ENCODE assay signal across 12 cellular contexts in genomic region chrX:46208225-46208854, GRCh38.
DNase-seq lines count a peak whose midpoint lies in the region; ATAC-seq, FAIRE-seq and TF ChIP-seq lines count a peak whose summit lies in the region.
"Had no signal": no experiment of that assay in that cellular context is flagged by ENCODE, and none has a peak within 500 bp of the region (broad histone marks: within the 10 kb centered on the region; RNA-seq: fewer than 3 reads in every experiment).

No MANE protein-coding gene starts in this region.

- H3K4me1 ChIP-seq in GM12878 (ENCODE audit: control insufficient read depth, insufficient read depth, low read length), result no peaks in the 10 kb centered on the region

- no peaks in the 10 kb centered on the region for H3K36me3 Mint-ChIP-seq in activated naive CD8-positive, alpha-beta T cell
- no peaks in the 10 kb centered on the region for H3K36me3 Mint-ChIP-seq in activated naive CD8-positive, alpha-beta T cell treated with anti-CD3 and anti-CD28 coated beads for 36 hours
- no peaks in the 10 kb centered on the region for H3K36me3 Mint-ChIP-seq in stimulated activated naive B cell treated with anti-CD40 and anti-IgM and Interleukin-4, amounts not matched to agents 10 μg/mL and 1 μg/mL and 100 μg/mL, for 72 hours

- no peaks in the 10 kb centered on the region for H3K27me3 ChIP-seq in GM12878 (replicated peaks in 1 of 2; ENCODE audit: control insufficient read depth in 2 of 2, insufficient read depth in 2 of 2, low read length in 1 of 2)

- RAD21 ChIA-PET in GM12878 (lab: Charles Lee; ENCODE audit: unreplicated experiment), result no interaction called here

- no peak for TF ChIP-seq CTCF in GM12878 (IDR thresholded peaks at IDR 0.05 in 2 of 3, conservative IDR thresholded peaks at IDR 0.05 in 1 of 3; ENCODE audit: control insufficient read depth in 2 of 3, extremely low read depth in 1 of 3, insufficient read depth in 1 of 3, low read depth in 3 of 3, low read length in 3 of 3)

- CTCF ChIA-PET in GM12878 (lab: Yijun Ruan, JAX), result no interaction called here

- H2AFZ ChIP-seq in GM12878 (ENCODE audit: control insufficient read depth, low read depth, low read length), result no peak overlapping the region

- 0% methylated on average over 2 of the region's 2 CpGs for WGBS in GM12878 (ENCODE audit: insufficient coverage, insufficient replicate concordance, low lambda C conversion rate, missing lambda C conversion rate)

- POLR2A ChIA-PET in GM12878 (lab: Charles Lee), result no interaction called here

- peaks cover 34% of the 10 kb centered on the region for H3K4me1 Mint-ChIP-seq in activated naive CD8-positive, alpha-beta T cell (ENCODE audit: low read depth)
- H3K4me1 Mint-ChIP-seq in activated naive CD8-positive, alpha-beta T cell treated with anti-CD3 and anti-CD28 coated beads for 36 hours, result peaks cover 23% of the 10 kb centered on the region
- H3K4me1 Mint-ChIP-seq in stimulated activated naive CD8-positive, alpha-beta T cell treated with anti-CD3 and anti-CD28 coated beads, Interleukin-15, amount 100 ng/mL, for 72 hours, result peaks cover 33% of the 10 kb centered on the region
- H3K4me1 Mint-ChIP-seq in stimulated activated naive B cell treated with anti-CD40 and anti-IgM and Interleukin-4, amounts not matched to agents 10 μg/mL and 1 μg/mL and 100 μg/mL, for 72 hours, result no peaks in the 10 kb centered on the region
- H3K4me1 Mint-ChIP-seq: neural crest cell had no signal

- FAIRE-seq in GM12878 (lab: Jason Lieb, UNC), result no peak

- H3K4me2 ChIP-seq in GM12878 (ENCODE audit: control insufficient read depth, insufficient read depth), result no peak overlapping the region

- no peak overlapping the region for H3K4me3 ChIP-seq in GM12878

- H3K9ac ChIP-seq in GM12878 (ENCODE audit: control insufficient read depth, insufficient read depth, low read length), result no peak overlapping the region

- H3K9me3 ChIP-seq in GM12878 (replicated peaks; ENCODE audit: control insufficient read depth, insufficient read depth, low read length), result no peaks in the 10 kb centered on the region

- no peaks in the 10 kb centered on the region for H3K27me3 Mint-ChIP-seq in activated naive CD8-positive, alpha-beta T cell
- H3K27me3 Mint-ChIP-seq in activated naive CD8-positive, alpha-beta T cell treated with anti-CD3 and anti-CD28 coated beads for 36 hours, result no peaks in the 10 kb centered on the region
- no peaks in the 10 kb centered on the region for H3K27me3 Mint-ChIP-seq in stimulated activated naive CD8-positive, alpha-beta T cell treated with anti-CD3 and anti-CD28 coated beads, Interleukin-15, amount 100 ng/mL, for 72 hours
- peaks cover 2% of the 10 kb centered on the region in 2 donors for H3K27me3 Mint-ChIP-seq in stimulated activated naive B cell treated with anti-CD40 and anti-IgM and Interleukin-4, amounts not matched to agents 10 μg/mL and 1 μg/mL and 100 μg/mL, for 72 hours

- no TSS peak for BruUV-seq in GM12878 (replicated peaks; lab: Mats Ljungman, UMichigan)

- H4K20me1 ChIP-seq in GM12878 (ENCODE audit: control insufficient read depth, insufficient read depth), result no peaks in the 10 kb centered on the region

- H3K4me3 Mint-ChIP-seq in activated naive CD8-positive, alpha-beta T cell, result peak overlapping the region; percentile 32
- H3K4me3 Mint-ChIP-seq in activated naive CD8-positive, alpha-beta T cell treated with anti-CD3 and anti-CD28 coated beads for 36 hours, result no peak overlapping the region
- H3K4me3 Mint-ChIP-seq in stimulated activated naive CD8-positive, alpha-beta T cell treated with anti-CD3 and anti-CD28 coated beads, Interleukin-15, amount 100 ng/mL, for 72 hours, result peak overlapping the region in 1 of 2 donors; percentile 19
- H3K4me3 Mint-ChIP-seq in stimulated activated naive B cell treated with anti-CD40 and anti-IgM and Interleukin-4, amounts not matched to agents 10 μg/mL and 1 μg/mL and 100 μg/mL, for 72 hours, result no peak overlapping the region
- H3K4me3 Mint-ChIP-seq: neural crest cell had no signal

- intact Hi-C loops in GM12878 (cut with micrococcal nuclease; ENCODE audit: unreplicated experiment), result no loop called here

- H3K36me3 ChIP-seq in GM12878 (ENCODE audit: control insufficient read depth in 2 of 2, insufficient read depth in 2 of 2, low read length in 1 of 2), result no peaks in the 10 kb centered on the region

- H3K27ac ChIP-seq in GM12878 (ENCODE audit: control insufficient read depth, insufficient read depth), result no peak overlapping the region
- H3K27ac ChIP-seq: VCaP had no signal

- H3K9me3 Mint-ChIP-seq in activated naive CD8-positive, alpha-beta T cell (ENCODE audit: low read depth), result no peaks in the 10 kb centered on the region
- no peaks in the 10 kb centered on the region for H3K9me3 Mint-ChIP-seq in activated naive CD8-positive, alpha-beta T cell treated with anti-CD3 and anti-CD28 coated beads for 36 hours
- no peaks in the 10 kb centered on the region for H3K9me3 Mint-ChIP-seq in stimulated activated naive CD8-positive, alpha-beta T cell treated with anti-CD3 and anti-CD28 coated beads, Interleukin-15, amount 100 ng/mL, for 72 hours
- H3K9me3 Mint-ChIP-seq in stimulated activated naive B cell treated with anti-CD40 and anti-IgM and Interleukin-4, amounts not matched to agents 10 μg/mL and 1 μg/mL and 100 μg/mL, for 72 hours, result no peaks in the 10 kb centered on the region

- SMC1A ChIA-PET in GM12878 (lab: Charles Lee; ENCODE audit: uncharacterized antibody, unreplicated experiment), result no interaction called here

- no peak for TF ChIP-seq EP300 in GM12878 (IDR thresholded peaks at IDR 0.05; ENCODE audit: borderline replicate concordance in 1 of 2, control insufficient read depth in 1 of 2, low read depth in 2 of 2, low read length in 2 of 2)

- H3K79me2 ChIP-seq in GM12878 (ENCODE audit: control insufficient read depth, insufficient read depth, low read length), result no peaks in the 10 kb centered on the region

- no peak for TF ChIP-seq RAD21 in GM12878 (IDR thresholded peaks at IDR 0.05; ENCODE audit: insufficient read depth, low read depth, low read length)

- no peak for TF ChIP-seq POLR2A in GM12878 (IDR thresholded peaks at IDR 0.05; ENCODE audit: low read depth, low read length)

- H3K27ac Mint-ChIP-seq in activated naive CD8-positive, alpha-beta T cell, result no peak overlapping the region
- no peak overlapping the region for H3K27ac Mint-ChIP-seq in activated naive CD8-positive, alpha-beta T cell treated with anti-CD3 and anti-CD28 coated beads for 36 hours
- H3K27ac Mint-ChIP-seq in stimulated activated naive CD8-positive, alpha-beta T cell treated with anti-CD3 and anti-CD28 coated beads, Interleukin-15, amount 100 ng/mL, for 72 hours, result no peak overlapping the region
- H3K27ac Mint-ChIP-seq in stimulated activated naive B cell treated with anti-CD40 and anti-IgM and Interleukin-4, amounts not matched to agents 10 μg/mL and 1 μg/mL and 100 μg/mL, for 72 hours, result no peak overlapping the region

- no peak for DNase-seq in activated naive CD8-positive, alpha-beta T cell treated with anti-CD3 and anti-CD28 coated beads for 36 hours
- DNase-seq in GM12878 (ENCODE audit: low read depth, low spot score) (peak; percentile 12), NCI-H2081 treated with DMSO at 0.1 percent for 48 hours (lab: John Stamatoyannopoulos, UW) (no peak), UCSD-AML1 (lab: John Stamatoyannopoulos, UW; ENCODE audit: unreplicated experiment) (no peak)
- peak in 1 of 2 donors; percentile 8 for DNase-seq in stimulated activated naive CD8-positive, alpha-beta T cell treated with anti-CD3 and anti-CD28 coated beads, Interleukin-15, amount 100 ng/mL, for 72 hours
- no peak for DNase-seq in stimulated activated naive B cell treated with anti-CD40 and anti-IgM and Interleukin-4, amounts not matched to agents 10 μg/mL and 1 μg/mL and 100 μg/mL, for 72 hours
- DNase-seq: C1 segment of cervical spinal cord, NCI-H748 treated with DMSO at 0.1 percent for 48 hours had no signal

- ATAC-seq in HG03432 (IDR thresholded peaks at IDR 0.05; ENCODE audit: unreplicated experiment) (peak; percentile 66), GM12878 (peak; percentile 81)
- ATAC-seq in stimulated activated naive CD8-positive, alpha-beta T cell treated with anti-CD3 and anti-CD28 coated beads, Interleukin-15, amount 100 ng/mL, for 72 hours, result peak; percentile 89
- ATAC-seq in stimulated activated naive B cell treated with anti-CD40 and anti-IgM and Interleukin-4, amounts not matched to agents 10 μg/mL and 1 μg/mL and 100 μg/mL, for 72 hours (replicated peaks), result no peak

- in situ Hi-C loops in GM12878 (cut with MboI), result no loop called here

TF ChIP-seq in GM12878, 131 proteins besides CTCF, POLR2A, EP300 and RAD21 (continues in another document):
- TF ChIP-seq MEF2A (IDR thresholded peaks at IDR 0.05; ENCODE audit: insufficient read depth, low read depth, low read length), result no peak
- no peak for TF ChIP-seq FOS (IDR thresholded peaks at IDR 0.05; ENCODE audit: borderline replicate concordance, extremely low read depth, insufficient read length)
- no peak for TF ChIP-seq HCFC1 (IDR thresholded peaks at IDR 0.05; ENCODE audit: low read length)
- TF ChIP-seq, protein P1, sequence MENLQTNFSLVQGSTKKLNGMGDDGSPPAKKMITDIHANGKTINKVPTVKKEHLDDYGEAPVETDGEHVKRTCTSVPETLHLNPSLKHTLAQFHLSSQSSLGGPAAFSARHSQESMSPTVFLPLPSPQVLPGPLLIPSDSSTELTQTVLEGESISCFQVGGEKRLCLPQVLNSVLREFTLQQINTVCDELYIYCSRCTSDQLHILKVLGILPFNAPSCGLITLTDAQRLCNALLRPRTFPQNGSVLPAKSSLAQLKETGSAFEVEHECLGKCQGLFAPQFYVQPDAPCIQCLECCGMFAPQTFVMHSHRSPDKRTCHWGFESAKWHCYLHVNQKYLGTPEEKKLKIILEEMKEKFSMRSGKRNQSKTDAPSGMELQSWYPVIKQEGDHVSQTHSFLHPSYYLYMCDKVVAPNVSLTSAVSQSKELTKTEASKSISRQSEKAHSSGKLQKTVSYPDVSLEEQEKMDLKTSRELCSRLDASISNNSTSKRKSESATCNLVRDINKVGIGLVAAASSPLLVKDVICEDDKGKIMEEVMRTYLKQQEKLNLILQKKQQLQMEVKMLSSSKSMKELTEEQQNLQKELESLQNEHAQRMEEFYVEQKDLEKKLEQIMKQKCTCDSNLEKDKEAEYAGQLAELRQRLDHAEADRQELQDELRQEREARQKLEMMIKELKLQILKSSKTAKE (IDR thresholded peaks at IDR 0.05; ENCODE audit: low read depth, poor library complexity, severe bottlenecking), result no peak
- TF ChIP-seq GATAD2B (conservative IDR thresholded peaks at IDR 0.05; ENCODE audit: low read depth), result no peak
- TF ChIP-seq, protein P2, sequence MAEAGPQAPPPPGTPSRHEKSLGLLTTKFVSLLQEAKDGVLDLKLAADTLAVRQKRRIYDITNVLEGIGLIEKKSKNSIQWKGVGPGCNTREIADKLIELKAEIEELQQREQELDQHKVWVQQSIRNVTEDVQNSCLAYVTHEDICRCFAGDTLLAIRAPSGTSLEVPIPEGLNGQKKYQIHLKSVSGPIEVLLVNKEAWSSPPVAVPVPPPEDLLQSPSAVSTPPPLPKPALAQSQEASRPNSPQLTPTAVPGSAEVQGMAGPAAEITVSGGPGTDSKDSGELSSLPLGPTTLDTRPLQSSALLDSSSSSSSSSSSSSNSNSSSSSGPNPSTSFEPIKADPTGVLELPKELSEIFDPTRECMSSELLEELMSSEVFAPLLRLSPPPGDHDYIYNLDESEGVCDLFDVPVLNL (IDR thresholded peaks at IDR 0.05; ENCODE audit: low read depth, low read length), result no peak
- no peak for TF ChIP-seq GABPA (IDR thresholded peaks at IDR 0.05; ENCODE audit: low read depth)

Comparison
In these comparisons a context has a peak if more than half of its experiments do, and no peak if none do; other contexts are left out.
1. ATAC-seq: peak in HG03432 (single experiment), GM12878 (single experiment) and stimulated activated naive CD8-positive, alpha-beta T cell treated with anti-CD3 and anti-CD28 coated beads, Interleukin-15, amount 100 ng/mL, for 72 hours (single experiment); none in stimulated activated naive B cell treated with anti-CD40 and anti-IgM and Interleukin-4, amounts not matched to agents 10 μg/mL and 1 μg/mL and 100 μg/mL, for 72 hours (0 of 2).